ENCODE assay signal across 14 cellular contexts in genomic region chr14:95305940-95306339, GRCh38. TPM values are rescaled to one million over a fixed set of nuclear protein-coding genes. Genes with fewer than 3 reads are reported as not detected.
A peak's percentile ranks its signal among the peaks of the same experiment; 100 is the strongest.
DNase-seq lines count a peak whose midpoint lies in the region; ATAC-seq and TF ChIP-seq lines count a peak whose summit lies in the region.
"Had no signal": no experiment of that assay in that cellular context is flagged by ENCODE, and none has a peak within 500 bp of the region (broad histone marks: within the 10 kb centered on the region; RNA-seq: fewer than 3 reads in every experiment).

No MANE protein-coding gene starts in this region.

- H3K9me3 ChIP-seq in left ventricle myocardium inferior (replicated peaks) (no peaks in the 10 kb centered on the region), heart left ventricle (no peaks in the 10 kb centered on the region), upper lobe of left lung (no peaks in the 10 kb centered on the region)

- H3K4me3 ChIP-seq in left ventricle myocardium inferior (no peak overlapping the region), heart left ventricle (no peak overlapping the region), upper lobe of left lung (no peak overlapping the region)
- H3K4me3 ChIP-seq: GM23248 had no signal

- 74 to 78% (median 76%) methylated on average over 4 of the region's 4 CpGs for WGBS in heart left ventricle, 4 donors
- WGBS in upper lobe of left lung, 2 donors: 48 to 82% methylated on average over 2 to 4 of the region's 4 CpGs

- no peak overlapping the region for H3K27ac Mint-ChIP-seq in chondrocyte (ENCODE audit: unreplicated experiment)
- no peak overlapping the region for H3K27ac Mint-ChIP-seq in activated CD4-positive, alpha-beta memory T cell treated with anti-CD3 and anti-CD28 coated beads, Interleukin-2, amount 10 ng/mL, durations not matched to agents 7 days and 5 days
- H3K27ac Mint-ChIP-seq: CD4-positive, CD25-positive, alpha-beta regulatory T cell had no signal

- ATAC-seq in heart left ventricle (no peak), upper lobe of left lung (ENCODE audit: low FRiP score in 2 of 2) (no peak)
- ATAC-seq: HCT116 had no signal

- no peak for TF ChIP-seq POLR2A in heart left ventricle (IDR thresholded peaks at IDR 0.05)
- no peak for TF ChIP-seq POLR2A in upper lobe of left lung (IDR thresholded peaks at IDR 0.05)

- H3K4me3 Mint-ChIP-seq in chondrocyte (ENCODE audit: unreplicated experiment): no peak overlapping the region
- H3K4me3 Mint-ChIP-seq in activated CD4-positive, alpha-beta memory T cell treated with anti-CD3 and anti-CD28 coated beads, Interleukin-2, amount 10 ng/mL, durations not matched to agents 7 days and 5 days: no peak overlapping the region
- H3K4me3 Mint-ChIP-seq: CD4-positive, CD25-positive, alpha-beta regulatory T cell; IgD-negative memory B cell had no signal

- TF ChIP-seq EP300 in upper lobe of left lung (IDR thresholded peaks at IDR 0.05): no peak

- TF ChIP-seq CTCF in left ventricle myocardium inferior (IDR thresholded peaks at IDR 0.05; ENCODE audit: borderline replicate concordance) (no peak), heart left ventricle (IDR thresholded peaks at IDR 0.05) (no peak), chondrocyte (IDR thresholded peaks at IDR 0.05) (no peak), upper lobe of left lung (IDR thresholded peaks at IDR 0.05) (no peak)

- peak overlapping the region; percentile 1 for H3K27ac ChIP-seq in left ventricle myocardium inferior (replicated peaks)
- H3K27ac ChIP-seq in heart left ventricle: no peak overlapping the region
- H3K27ac ChIP-seq in upper lobe of left lung: no peak overlapping the region
- H3K27ac ChIP-seq: 22Rv1, GM23248 had no signal

- H3K4me1 ChIP-seq in left ventricle myocardium inferior (peaks cover 67% of the 10 kb centered on the region), heart left ventricle (peaks cover 0 to 54% (median 19%) of the 10 kb centered on the region in 12 donors), upper lobe of left lung (peaks cover 0 to 16% (median 10%) of the 10 kb centered on the region in 4 donors)

- CTCF ChIA-PET in activated CD4-positive, alpha-beta memory T cell treated with anti-CD3 and anti-CD28 coated beads, Interleukin-2, amount 10 ng/mL, durations not matched to agents 7 days and 5 days (lab: Charles Lee): no interaction called here

- intact Hi-C loops in left ventricle myocardium inferior (cut with micrococcal nuclease) (no loop called here), heart left ventricle (cut with DNase I) (no loop called here), posterior vena cava (cut with DNase I) (no loop called here)

- H3K27me3 ChIP-seq in left ventricle myocardium inferior (ENCODE audit: low read depth) (no peaks in the 10 kb centered on the region), heart left ventricle (peaks cover 0 to 3% (median 0%) of the 10 kb centered on the region in 9 donors), upper lobe of left lung (no peaks in the 10 kb centered on the region)

- H3K36me3 Mint-ChIP-seq in chondrocyte (ENCODE audit: low read depth): no peaks in the 10 kb centered on the region
- no peaks in the 10 kb centered on the region for H3K36me3 Mint-ChIP-seq in activated CD4-positive, alpha-beta memory T cell treated with anti-CD3 and anti-CD28 coated beads, Interleukin-2, amount 10 ng/mL, durations not matched to agents 7 days and 5 days (ENCODE audit: low read depth)
- H3K36me3 Mint-ChIP-seq: CD4-positive, CD25-positive, alpha-beta regulatory T cell had no signal

- no peak for DNase-seq in left ventricle myocardium inferior
- no peak for DNase-seq in heart left ventricle
- peak; percentile 47 for DNase-seq in chondrocyte (ENCODE audit: low spot score)
- DNase-seq in posterior vena cava (ENCODE audit: low spot score): peak; percentile 30
- no peak for DNase-seq in stimulated activated CD4-positive, alpha-beta T cell treated with anti-CD3 and anti-CD28 coated beads, Interleukin-4, amount 100 ng/mL, for 24 hours
- DNase-seq in upper lobe of left lung: no peak
- no peak for DNase-seq in activated CD4-positive, alpha-beta memory T cell treated with anti-CD3 and anti-CD28 coated beads, Interleukin-2, amount 10 ng/mL, durations not matched to agents 7 days and 5 days
- DNase-seq: CD4-positive, CD25-positive, alpha-beta regulatory T cell; DMS53; GF-D8; GM23248 had no signal

- peaks cover 4% of the 10 kb centered on the region for H3K27me3 Mint-ChIP-seq in chondrocyte (ENCODE audit: low read depth)
- peaks cover 19% of the 10 kb centered on the region for H3K27me3 Mint-ChIP-seq in activated CD4-positive, alpha-beta memory T cell treated with anti-CD3 and anti-CD28 coated beads, Interleukin-2, amount 10 ng/mL, durations not matched to agents 7 days and 5 days
- H3K27me3 Mint-ChIP-seq: IgD-negative memory B cell had no signal

- POLR2A ChIA-PET in activated CD4-positive, alpha-beta memory T cell treated with anti-CD3 and anti-CD28 coated beads, Interleukin-2, amount 10 ng/mL, durations not matched to agents 7 days and 5 days (lab: Charles Lee): no interaction called here

- no peaks in the 10 kb centered on the region for H3K36me3 ChIP-seq in left ventricle myocardium inferior
- H3K36me3 ChIP-seq in heart left ventricle: no peaks in the 10 kb centered on the region
- no peaks in the 10 kb centered on the region for H3K36me3 ChIP-seq in upper lobe of left lung

- peaks cover 5% of the 10 kb centered on the region for H3K4me1 Mint-ChIP-seq in chondrocyte (ENCODE audit: low read depth)
- H3K4me1 Mint-ChIP-seq in activated CD4-positive, alpha-beta memory T cell treated with anti-CD3 and anti-CD28 coated beads, Interleukin-2, amount 10 ng/mL, durations not matched to agents 7 days and 5 days: no peaks in the 10 kb centered on the region
- H3K4me1 Mint-ChIP-seq: CD4-positive, CD25-positive, alpha-beta regulatory T cell had no signal

- H3K9me3 Mint-ChIP-seq in chondrocyte (ENCODE audit: low read depth): no peaks in the 10 kb centered on the region
- no peaks in the 10 kb centered on the region for H3K9me3 Mint-ChIP-seq in activated CD4-positive, alpha-beta memory T cell treated with anti-CD3 and anti-CD28 coated beads, Interleukin-2, amount 10 ng/mL, durations not matched to agents 7 days and 5 days
- H3K9me3 Mint-ChIP-seq: CD4-positive, CD25-positive, alpha-beta regulatory T cell had no signal

RNA-seq across cellular contexts. Expression of gene CLMN, which starts 13.8 kb away (rescaled TPM):
- 3.7 TPM for total RNA-seq in left ventricle myocardium inferior
- 10 to 100 TPM in 1 of 9 donors, 1 to 10 TPM in 8; 4.6 to 10.2 (median 6.8) TPM for total RNA-seq in heart left ventricle
- 1 to 10 TPM; 3.1 to 4.3 TPM for polyA plus RNA-seq in heart left ventricle
- total RNA-seq in chondrocyte: 6.7 to 7.7 TPM (median 7.3 TPM) in 3 replicates
- total RNA-seq in posterior vena cava: 10 to 100 TPM in 1 of 2 donors, 1 to 10 TPM in 1; 9.4 to 11.1 TPM
- total RNA-seq in upper lobe of left lung: 10 to 100 TPM in 5 of 6 donors, 1 to 10 TPM in 1; 9.7 to 35.5 (median 18.8) TPM
- total RNA-seq in activated CD4-positive, alpha-beta memory T cell treated with anti-CD3 and anti-CD28 coated beads, Interleukin-2, amount 10 ng/mL, durations not matched to agents 7 days and 5 days: under 1 TPM; 0.33 to 0.48 TPM

Comparison
In these comparisons a context has a peak if more than half of its experiments do, and no peak if none do; other contexts are left out.
1. DNase-seq: peak in chondrocyte (single experiment) and posterior vena cava (single experiment); none in left ventricle myocardium inferior (single experiment), heart left ventricle (0 of 5), stimulated activated CD4-positive, alpha-beta T cell treated with anti-CD3 and anti-CD28 coated beads, Interleukin-4, amount 100 ng/mL, for 24 hours (single experiment), upper lobe of left lung (0 of 2) and activated CD4-positive, alpha-beta memory T cell treated with anti-CD3 and anti-CD28 coated beads, Interleukin-2, amount 10 ng/mL, durations not matched to agents 7 days and 5 days (single experiment).